ENCODE assay signal across 12 cellular contexts in genomic region chr5:73030531-73030930, GRCh38.
DNase-seq lines count a peak whose midpoint lies in the region; ATAC-seq and TF ChIP-seq lines count a peak whose summit lies in the region.
"Had no signal": no experiment of that assay in that cellular context is flagged by ENCODE, and none has a peak within 500 bp of the region (broad histone marks: within the 10 kb centered on the region; RNA-seq: fewer than 3 reads in every experiment).

No MANE protein-coding gene starts in this region.

- no peak overlapping the region for H3K4me3 ChIP-seq in hepatocyte
- H3K4me3 ChIP-seq: sigmoid colon had no signal

- H3K4me1 Mint-ChIP-seq in type B pancreatic cell (ENCODE audit: unreplicated experiment) = peaks cover 14% of the 10 kb centered on the region

- H3K9me3 ChIP-seq in hepatocyte (ENCODE audit: low read depth) = no peaks in the 10 kb centered on the region
- H3K9me3 ChIP-seq: sigmoid colon had no signal

- no peak overlapping the region for H3K4me2 ChIP-seq in hepatocyte

- no peaks in the 10 kb centered on the region for H3K27me3 Mint-ChIP-seq in type B pancreatic cell
- H3K27me3 Mint-ChIP-seq: activated naive CD8-positive, alpha-beta T cell had no signal

- peaks cover 4% of the 10 kb centered on the region for H3K4me1 ChIP-seq in hepatocyte (ENCODE audit: insufficient read depth)

- H3K9me2 ChIP-seq in hepatocyte (replicated peaks; ENCODE audit: insufficient read depth) = no peaks in the 10 kb centered on the region

- H3K27me3 ChIP-seq in hepatocyte = no peaks in the 10 kb centered on the region
- H3K27me3 ChIP-seq: sigmoid colon had no signal

- no peaks in the 10 kb centered on the region for H3K79me2 ChIP-seq in hepatocyte

- peaks cover 14% of the 10 kb centered on the region for H3K36me3 Mint-ChIP-seq in type B pancreatic cell
- H3K36me3 Mint-ChIP-seq: activated naive CD8-positive, alpha-beta T cell had no signal

- H2AFZ ChIP-seq in hepatocyte = no peak overlapping the region

- DNase-seq in NCI-H345 (lab: John Stamatoyannopoulos, UW) = peak; percentile 4
- no peak for DNase-seq in NCI-H345 treated with DMSO at 0.1 percent for 48 hours (lab: John Stamatoyannopoulos, UW; ENCODE audit: unreplicated experiment)
- DNase-seq in RPMI8226 = peak; percentile 62
- DNase-seq in hepatocyte (ENCODE audit: low spot score) = no peak
- DNase-seq in type B pancreatic cell (ENCODE audit: extremely low spot score, unreplicated experiment) = no peak
- no peak for DNase-seq in NCI-H2196 treated with DMSO at 0.1 percent for 48 hours (lab: John Stamatoyannopoulos, UW; ENCODE audit: unreplicated experiment)
- DNase-seq in SW 1271 (lab: John Stamatoyannopoulos, UW) = no peak
- DNase-seq: NCI-H2029; sigmoid colon; stimulated activated naive CD8-positive, alpha-beta T cell treated with anti-CD3 and anti-CD28 coated beads, Interleukin-15, Interleukin-2, amounts not matched to agents 100 U/mL and 50 U/mL, for 24 hours had no signal

- no peaks in the 10 kb centered on the region for H4K20me1 ChIP-seq in hepatocyte (ENCODE audit: insufficient read depth, poor library complexity, severe bottlenecking)

- peak overlapping the region; percentile 95 for H3K27ac Mint-ChIP-seq in type B pancreatic cell
- H3K27ac Mint-ChIP-seq: activated naive CD8-positive, alpha-beta T cell had no signal

- H3K36me3 ChIP-seq in hepatocyte (replicated peaks; ENCODE audit: insufficient read depth, low read depth) = no peaks in the 10 kb centered on the region

- no peaks in the 10 kb centered on the region for H3K9me3 Mint-ChIP-seq in type B pancreatic cell

- no peak for ATAC-seq in GM18907 (IDR thresholded peaks at IDR 0.05; ENCODE audit: unreplicated experiment)
- ATAC-seq: stimulated activated naive CD8-positive, alpha-beta T cell treated with anti-CD3 and anti-CD28 coated beads, Interleukin-15, Interleukin-2, amounts not matched to agents 100 U/mL and 50 U/mL, for 24 hours had no signal

- TF ChIP-seq CTCF in hepatocyte (IDR thresholded peaks at IDR 0.05; ENCODE audit: poor library complexity) (no peak), type B pancreatic cell (conservative IDR thresholded peaks at IDR 0.05) (no peak)

- WGBS in hepatocyte (ENCODE audit: low lambda C conversion rate, missing lambda C conversion rate) = 84% methylated on average over 1 of the region's 1 CpG

- peak overlapping the region; percentile 75 for H3K27ac ChIP-seq in hepatocyte
- H3K27ac ChIP-seq: sigmoid colon had no signal

- H3K4me3 Mint-ChIP-seq in type B pancreatic cell = peak overlapping the region; percentile 78
- H3K4me3 Mint-ChIP-seq: activated naive CD8-positive, alpha-beta T cell had no signal

Comparison
In these comparisons a context has a peak if more than half of its experiments do, and no peak if none do; other contexts are left out.
1. DNase-seq: peak in NCI-H345 (single experiment) and RPMI8226 (single experiment); none in NCI-H345 treated with DMSO at 0.1 percent for 48 hours (single experiment), hepatocyte (single experiment), type B pancreatic cell (single experiment), NCI-H2196 treated with DMSO at 0.1 percent for 48 hours (single experiment) and SW 1271 (0 of 2).